ENCODE assay signal across 1 cellular context in genomic region chr4:85474356-85474755, GRCh38.
TF ChIP-seq lines count a peak whose summit lies in the region.

No MANE protein-coding gene starts in this region.

TF ChIP-seq in IMR-90, 13 proteins besides CTCF, POLR2A, EP300 and RAD21 (continued from another document):
- TF ChIP-seq, protein P1, sequence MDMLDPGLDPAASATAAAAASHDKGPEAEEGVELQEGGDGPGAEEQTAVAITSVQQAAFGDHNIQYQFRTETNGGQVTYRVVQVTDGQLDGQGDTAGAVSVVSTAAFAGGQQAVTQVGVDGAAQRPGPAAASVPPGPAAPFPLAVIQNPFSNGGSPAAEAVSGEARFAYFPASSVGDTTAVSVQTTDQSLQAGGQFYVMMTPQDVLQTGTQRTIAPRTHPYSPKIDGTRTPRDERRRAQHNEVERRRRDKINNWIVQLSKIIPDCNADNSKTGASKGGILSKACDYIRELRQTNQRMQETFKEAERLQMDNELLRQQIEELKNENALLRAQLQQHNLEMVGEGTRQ (IDR thresholded peaks at IDR 0.05; ENCODE audit: low read depth, low read length), result no peak
- TF ChIP-seq FOS (IDR thresholded peaks at IDR 0.05; ENCODE audit: low read depth, low read length), result no peak
- no peak for TF ChIP-seq CHD1 (IDR thresholded peaks at IDR 0.05; ENCODE audit: low read depth, low read length)
- TF ChIP-seq SMC3 (IDR thresholded peaks at IDR 0.05; ENCODE audit: low read depth, low read length), result no peak
- no peak for TF ChIP-seq CEBPB (IDR thresholded peaks at IDR 0.05; ENCODE audit: low read depth, low read length)
- no peak for TF ChIP-seq MAFK (IDR thresholded peaks at IDR 0.05; ENCODE audit: low read depth, low read length)
- TF ChIP-seq ELK1 (IDR thresholded peaks at IDR 0.05; ENCODE audit: borderline replicate concordance, low read depth, low read length), result no peak
- TF ChIP-seq RFX5 (IDR thresholded peaks at IDR 0.05; ENCODE audit: low read depth, low read length), result no peak
- no peak for TF ChIP-seq MAZ (IDR thresholded peaks at IDR 0.05; ENCODE audit: borderline replicate concordance, low read depth, low read length)
- TF ChIP-seq MXI1 (IDR thresholded peaks at IDR 0.05; ENCODE audit: borderline replicate concordance, low read depth, low read length), result no peak
- TF ChIP-seq BHLHE40 (IDR thresholded peaks at IDR 0.05; ENCODE audit: low read depth, low read length), result no peak
- TF ChIP-seq RCOR1 (IDR thresholded peaks at IDR 0.05; ENCODE audit: insufficient replicate concordance, low read length), result no peak
